In the genomic region with DNA sequence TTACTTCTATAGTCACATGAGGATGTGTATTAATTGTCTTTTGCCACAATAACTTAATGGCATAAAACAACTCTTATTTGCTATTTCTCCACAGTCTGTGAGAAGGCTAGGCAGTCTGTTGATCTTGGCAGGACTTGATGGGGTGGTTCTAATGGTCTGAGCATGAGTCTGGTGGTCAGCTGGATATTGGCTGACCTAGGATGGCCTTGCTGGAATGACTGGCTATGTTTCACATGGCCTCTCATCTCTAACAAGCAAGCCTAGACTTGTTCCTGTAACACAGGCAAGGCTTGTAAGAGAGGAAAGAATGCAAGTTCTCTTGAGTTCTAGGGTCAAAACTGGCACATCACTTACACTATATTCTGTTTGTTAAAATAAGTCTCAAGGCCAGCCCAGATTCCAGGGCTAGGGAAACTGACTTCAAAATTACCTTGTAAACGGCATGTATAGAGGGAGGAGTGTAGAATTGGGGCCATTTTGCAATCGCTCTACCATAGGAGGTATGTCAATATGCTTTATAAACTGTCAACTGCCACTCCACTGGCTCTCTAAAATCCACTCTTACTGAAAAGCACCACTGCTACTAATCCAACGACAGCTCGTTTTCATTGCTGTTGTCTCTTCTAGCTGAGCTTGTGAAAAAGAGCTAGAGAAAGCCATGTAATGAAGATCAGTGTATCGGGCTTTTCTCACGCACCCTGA, we compare ENCODE assay signal across 10 cellular contexts.
A peak's percentile ranks its signal among the peaks of the same experiment; 100 is the strongest.
DNase-seq lines count a peak whose midpoint lies in the region; ATAC-seq and TF ChIP-seq lines count a peak whose summit lies in the region.
"Had no signal": no experiment of that assay in that cellular context is flagged by ENCODE, and none has a peak within 500 bp of the region (broad histone marks: within the 10 kb centered on the region; RNA-seq: fewer than 3 reads in every experiment).

No MANE protein-coding gene starts in this region.

- BruUV-seq in mammary epithelial cell (replicated peaks; lab: Mats Ljungman, UMichigan), result no TSS peak

- H3K9ac ChIP-seq in mammary epithelial cell (ENCODE audit: insufficient read depth, low read length), result no peak overlapping the region

- dilution Hi-C loops in mammary epithelial cell (cut with HindIII; ENCODE audit: low sequenced_read_pairs), result no loop called here

- H3K79me2 ChIP-seq in mammary epithelial cell (ENCODE audit: insufficient read depth, low read length), result no peaks in the 10 kb centered on the region

- POLR2A ChIA-PET in HEK293T (lab: Yijun Ruan, JAX), result no interaction called here

- H3K27me3 ChIP-seq in mammary epithelial cell (ENCODE audit: insufficient read depth, low read length) (no peaks in the 10 kb centered on the region), upper lobe of left lung (no peaks in the 10 kb centered on the region)
- H3K27me3 ChIP-seq: suprapubic skin had no signal

- in situ Hi-C loops in mammary epithelial cell (cut with MboI; ENCODE audit: low sequenced_read_pairs in 2 of 2), result no loop called here

- H3K27ac ChIP-seq in mammary epithelial cell (ENCODE audit: insufficient read depth, low read depth, low read length), result peak overlapping the region; percentile 2
- H3K27ac ChIP-seq in upper lobe of left lung, result no peak overlapping the region
- H3K27ac ChIP-seq: A549, suprapubic skin had no signal

- no peaks in the 10 kb centered on the region for H3K36me3 ChIP-seq in mammary epithelial cell (ENCODE audit: insufficient read depth, low read length)
- no peaks in the 10 kb centered on the region for H3K36me3 ChIP-seq in upper lobe of left lung
- H3K36me3 ChIP-seq: suprapubic skin had no signal

- H3K9me3 ChIP-seq in mammary epithelial cell (replicated peaks; ENCODE audit: insufficient read depth, low read length), result no peaks in the 10 kb centered on the region
- H3K9me3 ChIP-seq in upper lobe of left lung, result no peaks in the 10 kb centered on the region
- H3K9me3 ChIP-seq: A549, suprapubic skin had no signal

- no peaks in the 10 kb centered on the region for H4K20me1 ChIP-seq in mammary epithelial cell (ENCODE audit: insufficient read depth, low read length)

- peak overlapping the region; percentile 22 for H3K4me2 ChIP-seq in mammary epithelial cell (ENCODE audit: insufficient read depth, low read depth, low read length)
- H3K4me2 ChIP-seq: A549 had no signal

- WGBS in mammary epithelial cell (ENCODE audit: low coverage, missing lambda C conversion rate), result 66% methylated on average over 6 of the region's 6 CpGs
- 55 to 77% methylated on average over 6 of the region's 6 CpGs for WGBS in upper lobe of left lung, 2 donors

- no peak for TF ChIP-seq POLR2A in upper lobe of left lung (IDR thresholded peaks at IDR 0.05)

- ATAC-seq in left lobe of liver, result peak; percentile 66
- peak; percentile 62 to 73 for ATAC-seq in upper lobe of left lung (ENCODE audit: low FRiP score in 2 of 2)
- ATAC-seq: A549 had no signal

- TF ChIP-seq CTCF in mammary epithelial cell (conservative IDR thresholded peaks at IDR 0.05 in 1 of 2, IDR thresholded peaks at IDR 0.05 in 1 of 2; ENCODE audit: extremely low read depth in 1 of 2, insufficient read depth in 1 of 2, low read depth in 1 of 2, low read length in 2 of 2), result no peak
- TF ChIP-seq CTCF in upper lobe of left lung (IDR thresholded peaks at IDR 0.05), result no peak

- peak in 2 of 3 experiments; percentile 20 to 93 for DNase-seq in NCI-H1417 (lab: John Stamatoyannopoulos, UW)
- no peak for DNase-seq in NCI-H1417 treated with DMSO at 0.1 percent for 48 hours (lab: John Stamatoyannopoulos, UW)
- peak; percentile 83 for DNase-seq in mammary epithelial cell
- DNase-seq in left lobe of liver (ENCODE audit: low spot score), result peak; percentile 54
- DNase-seq in upper lobe of left lung, result no peak
- no peak for DNase-seq in HEK293T (ENCODE audit: extremely low spot score)
- DNase-seq in SIG-M5 (lab: John Stamatoyannopoulos, UW), result no peak
- no peak for DNase-seq in 8988T

- TF ChIP-seq EP300 in upper lobe of left lung (IDR thresholded peaks at IDR 0.05), result no peak

- H3K4me1 ChIP-seq in mammary epithelial cell (ENCODE audit: insufficient read depth, low read length) (peaks cover 34% of the 10 kb centered on the region), upper lobe of left lung (peaks cover 0 to 9% (median 0%) of the 10 kb centered on the region in 4 donors)
- H3K4me1 ChIP-seq: A549 had no signal

- no peak overlapping the region for H3K4me3 ChIP-seq in mammary epithelial cell (replicated peaks in 1 of 3; ENCODE audit: insufficient read depth in 1 of 3, low read depth in 2 of 3, low read length in 3 of 3)
- H3K4me3 ChIP-seq in upper lobe of left lung, result no peak overlapping the region
- H3K4me3 ChIP-seq: A549, suprapubic skin had no signal

- peak overlapping the region; percentile 45 for H2AFZ ChIP-seq in mammary epithelial cell (ENCODE audit: low read depth, low read length)

- intact Hi-C loops in mammary epithelial cell (cut with micrococcal nuclease), result no loop called here

- CTCF ChIA-PET in mammary epithelial cell (lab: Charles Lee; ENCODE audit: low non-redundant PET), result no interaction called here
- CTCF ChIA-PET in HEK293T (lab: Yijun Ruan, JAX), result no interaction called here

TF ChIP-seq in HEK293T, 16 proteins besides CTCF, POLR2A, EP300 and RAD21:
- TF ChIP-seq L3MBTL2 (conservative IDR thresholded peaks at IDR 0.05) (no peak), ARNT (IDR thresholded peaks at IDR 0.05) (no peak), ZNF384 (IDR thresholded peaks at IDR 0.05) (no peak), CTBP1 (IDR thresholded peaks at IDR 0.05; ENCODE audit: borderline replicate concordance) (no peak), ELF4 (IDR thresholded peaks at IDR 0.05) (no peak), TARDBP (IDR thresholded peaks at IDR 0.05) (no peak), HDGF (IDR thresholded peaks at IDR 0.05; ENCODE audit: borderline replicate concordance) (no peak), FOXK2 (IDR thresholded peaks at IDR 0.05) (no peak), FOXM1 (IDR thresholded peaks at IDR 0.05; ENCODE audit: borderline replicate concordance) (no peak), FOXA1 (IDR thresholded peaks at IDR 0.05) (no peak), NFRKB (IDR thresholded peaks at IDR 0.05) (no peak), LEF1 (IDR thresholded peaks at IDR 0.05; ENCODE audit: borderline replicate concordance) (no peak), BHLHE40 (IDR thresholded peaks at IDR 0.05; ENCODE audit: borderline replicate concordance) (no peak), SP1 (IDR thresholded peaks at IDR 0.05) (no peak), SUZ12 (IDR thresholded peaks at IDR 0.05) (no peak)
- TF ChIP-seq, protein P1, sequence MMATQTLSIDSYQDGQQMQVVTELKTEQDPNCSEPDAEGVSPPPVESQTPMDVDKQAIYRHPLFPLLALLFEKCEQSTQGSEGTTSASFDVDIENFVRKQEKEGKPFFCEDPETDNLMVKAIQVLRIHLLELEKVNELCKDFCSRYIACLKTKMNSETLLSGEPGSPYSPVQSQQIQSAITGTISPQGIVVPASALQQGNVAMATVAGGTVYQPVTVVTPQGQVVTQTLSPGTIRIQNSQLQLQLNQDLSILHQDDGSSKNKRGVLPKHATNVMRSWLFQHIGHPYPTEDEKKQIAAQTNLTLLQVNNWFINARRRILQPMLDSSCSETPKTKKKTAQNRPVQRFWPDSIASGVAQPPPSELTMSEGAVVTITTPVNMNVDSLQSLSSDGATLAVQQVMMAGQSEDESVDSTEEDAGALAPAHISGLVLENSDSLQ (IDR thresholded peaks at IDR 0.05), result no peak

Comparison
In these comparisons a context has a peak if more than half of its experiments do, and no peak if none do; other contexts are left out.
1. DNase-seq: peak in NCI-H1417 (2 of 3), mammary epithelial cell (single experiment) and left lobe of liver (single experiment); none in NCI-H1417 treated with DMSO at 0.1 percent for 48 hours (single experiment), upper lobe of left lung (0 of 2), HEK293T (single experiment), SIG-M5 (single experiment) and 8988T (single experiment).